In the genomic region with DNA sequence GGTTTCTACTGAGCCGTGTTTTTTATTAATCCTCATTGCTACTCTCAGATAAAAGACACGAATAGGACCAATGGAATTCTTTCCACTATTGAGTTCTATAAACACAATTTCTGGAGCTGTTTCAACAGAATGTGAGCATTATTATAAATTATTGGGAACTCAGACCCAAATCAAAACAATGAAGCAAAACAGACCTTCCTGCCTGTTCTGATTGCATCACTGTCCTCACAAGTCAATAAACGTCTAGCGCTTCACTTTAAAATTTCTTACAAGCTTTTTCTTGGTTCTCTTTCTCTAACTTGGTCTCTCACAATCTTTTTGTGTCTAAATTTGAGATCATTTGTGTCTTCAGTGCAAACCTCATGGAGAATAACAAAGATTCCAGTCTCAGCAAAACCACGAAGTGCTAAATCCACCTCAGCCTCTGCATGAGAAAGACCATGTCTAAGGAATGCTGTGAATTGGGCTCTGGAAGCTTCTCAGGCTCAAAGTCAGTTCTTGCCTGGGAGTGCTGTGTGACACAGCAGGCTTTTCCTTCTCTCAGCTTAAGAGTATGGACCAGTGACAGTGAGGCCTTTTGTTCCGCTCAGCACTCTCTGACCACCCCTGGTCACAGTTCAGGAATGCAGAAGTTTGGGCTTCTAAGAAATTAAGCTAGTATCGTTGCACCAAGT, we compare ENCODE assay signal across 1 cellular context.
TF ChIP-seq lines count a peak whose summit lies in the region.

No MANE protein-coding gene starts in this region.

TF ChIP-seq in K562, 482 proteins besides CTCF, POLR2A, EP300 and RAD21 (continued from another document):
- TF ChIP-seq, protein P1, sequence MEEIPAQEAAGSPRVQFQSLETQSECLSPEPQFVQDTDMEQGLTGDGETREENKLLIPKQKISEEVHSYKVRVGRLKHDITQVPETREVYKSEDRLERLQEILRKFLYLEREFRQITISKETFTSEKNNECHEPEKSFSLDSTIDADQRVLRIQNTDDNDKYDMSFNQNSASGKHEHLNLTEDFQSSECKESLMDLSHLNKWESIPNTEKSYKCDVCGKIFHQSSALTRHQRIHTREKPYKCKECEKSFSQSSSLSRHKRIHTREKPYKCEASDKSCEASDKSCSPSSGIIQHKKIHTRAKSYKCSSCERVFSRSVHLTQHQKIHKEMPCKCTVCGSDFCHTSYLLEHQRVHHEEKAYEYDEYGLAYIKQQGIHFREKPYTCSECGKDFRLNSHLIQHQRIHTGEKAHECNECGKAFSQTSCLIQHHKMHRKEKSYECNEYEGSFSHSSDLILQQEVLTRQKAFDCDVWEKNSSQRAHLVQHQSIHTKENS (CRISPR knock-in tag; IDR thresholded peaks at IDR 0.05): no peak
- TF ChIP-seq KLF13 (tag; IDR thresholded peaks at IDR 0.05; ENCODE audit: borderline replicate concordance, low read depth) (no peak), MTA2 (IDR thresholded peaks at IDR 0.05; ENCODE audit: low read depth) (no peak), TBP (optimal IDR thresholded peaks at IDR 0.05; ENCODE audit: low read depth, low read length) (no peak), NEUROD1 (IDR thresholded peaks at IDR 0.05; ENCODE audit: borderline replicate concordance, low read depth, low read length, partially characterized antibody) (no peak), ZBTB11 (CRISPR knock-in tag; IDR thresholded peaks at IDR 0.05) (no peak), CHD2 (IDR thresholded peaks at IDR 0.05; ENCODE audit: low read depth, low read length) (no peak), CEBPB (tag; IDR thresholded peaks at IDR 0.05) (peak; percentile 24; the same call in 1 of the 2 replicates), SIX5 (IDR thresholded peaks at IDR 0.05; ENCODE audit: borderline replicate concordance in 1 of 2, insufficient read depth in 1 of 2, low read depth in 1 of 2, low read length in 2 of 2) (no peak), CEBPG (CRISPR knock-in tag; IDR thresholded peaks at IDR 0.05) (no peak), CEBPG (tag; conservative IDR thresholded peaks at IDR 0.05 in 1 of 2, IDR thresholded peaks at IDR 0.05 in 1 of 2) (peak in 1 of 2 experiments; percentile 78; a peak in 1 of 4 replicates), RBM22 (IDR thresholded peaks at IDR 0.05; ENCODE audit: low read depth, low read length, poor library complexity, severe bottlenecking) (no peak), ATF3 (IDR thresholded peaks at IDR 0.05) (peak; percentile 34), ATF3 (CRISPR knock-in tag; conservative IDR thresholded peaks at IDR 0.05) (no peak), PHF20 (IDR thresholded peaks at IDR 0.05; ENCODE audit: partially characterized antibody) (no peak)
- TF ChIP-seq, protein P2, sequence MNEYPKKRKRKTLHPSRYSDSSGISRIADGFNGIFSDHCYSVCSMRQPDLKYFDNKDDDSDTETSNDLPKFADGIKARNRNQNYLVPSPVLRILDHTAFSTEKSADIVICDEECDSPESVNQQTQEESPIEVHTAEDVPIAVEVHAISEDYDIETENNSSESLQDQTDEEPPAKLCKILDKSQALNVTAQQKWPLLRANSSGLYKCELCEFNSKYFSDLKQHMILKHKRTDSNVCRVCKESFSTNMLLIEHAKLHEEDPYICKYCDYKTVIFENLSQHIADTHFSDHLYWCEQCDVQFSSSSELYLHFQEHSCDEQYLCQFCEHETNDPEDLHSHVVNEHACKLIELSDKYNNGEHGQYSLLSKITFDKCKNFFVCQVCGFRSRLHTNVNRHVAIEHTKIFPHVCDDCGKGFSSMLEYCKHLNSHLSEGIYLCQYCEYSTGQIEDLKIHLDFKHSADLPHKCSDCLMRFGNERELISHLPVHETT (CRISPR knock-in tag; conservative IDR thresholded peaks at IDR 0.05 in 1 of 2, IDR thresholded peaks at IDR 0.05 in 1 of 2): no peak
- TF ChIP-seq, protein P3, sequence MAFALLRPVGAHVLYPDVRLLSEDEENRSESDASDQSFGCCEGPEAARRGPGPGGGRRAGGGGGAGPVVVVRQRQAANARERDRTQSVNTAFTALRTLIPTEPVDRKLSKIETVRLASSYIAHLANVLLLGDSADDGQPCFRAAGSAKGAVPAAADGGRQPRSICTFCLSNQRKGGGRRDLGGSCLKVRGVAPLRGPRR (CRISPR knock-in tag; IDR thresholded peaks at IDR 0.05): no peak
